ENCODE assay signal across 26 cellular contexts in the genomic region with DNA sequence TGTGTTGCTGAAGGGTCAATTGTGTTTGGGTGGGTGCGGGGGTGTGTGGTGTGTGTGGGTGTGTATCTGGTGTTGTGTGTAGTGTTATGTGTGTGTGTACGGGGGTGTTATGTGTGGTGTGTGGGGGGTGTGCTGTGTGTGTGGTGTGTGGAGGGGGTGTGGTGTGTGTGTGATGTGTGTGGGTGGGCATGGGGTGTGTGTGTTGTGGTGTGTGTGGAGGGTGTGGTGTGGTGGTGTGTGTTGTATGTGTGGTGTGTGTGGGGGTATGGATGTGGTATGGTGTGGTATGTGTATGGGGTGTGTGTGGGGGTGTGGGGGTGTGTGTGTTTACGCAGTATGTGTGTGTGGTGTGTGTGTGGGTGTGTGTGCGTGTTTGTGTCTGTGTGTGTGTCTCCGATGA.
"Had no signal": no experiment of that assay in that cellular context is flagged by ENCODE, and none has a peak within 500 bp of the region (broad histone marks: within the 10 kb centered on the region; RNA-seq: fewer than 3 reads in every experiment).

No MANE protein-coding gene starts in this region.

- H3K4me3 ChIP-seq: gastrocnemius medialis, mucosa of descending colon, smooth muscle cell, stomach, thyroid gland had no signal

- H3K4me3 Mint-ChIP-seq: effector memory CD8-positive, alpha-beta T cell; mesothelial cell of epicardium; naive B cell; natural killer cell treated with Interleukin-12 subunit alpha and Interleukin-12 subunit beta and Interleukin-15 and Interleukin-18, amount 100 ng/mL, for 72 hours; neural crest cell; stimulated activated effector memory CD8-positive, alpha-beta T cell treated with anti-CD3 and anti-CD28 coated beads, Interleukin-12 subunit alpha, Interleukin-12 subunit beta, amount 100 ng/mL, for 72 hours had no signal

- FAIRE-seq: endometrium, keratinocyte had no signal

- ATAC-seq: effector memory CD8-positive, alpha-beta T cell; gastrocnemius medialis; left lobe of liver; mucosa of descending colon; natural killer cell treated with Interleukin-12 subunit alpha and Interleukin-12 subunit beta and Interleukin-15 and Interleukin-18, amount 100 ng/mL, for 72 hours; sciatic nerve; stimulated activated effector memory CD8-positive, alpha-beta T cell treated with anti-CD3 and anti-CD28 coated beads, Interleukin-12 subunit alpha, Interleukin-12 subunit beta, amount 100 ng/mL, for 72 hours had no signal

- H3K36me3 ChIP-seq: gastrocnemius medialis, stomach, thyroid gland had no signal

- H3K27me3 ChIP-seq: gastrocnemius medialis, thyroid gland had no signal

- H3K27ac Mint-ChIP-seq: effector memory CD8-positive, alpha-beta T cell; mesothelial cell of epicardium; natural killer cell treated with Interleukin-12 subunit alpha and Interleukin-12 subunit beta and Interleukin-15 and Interleukin-18, amount 100 ng/mL, for 72 hours; progenitor cell of endocrine pancreas; stimulated activated effector memory CD8-positive, alpha-beta T cell treated with anti-CD3 and anti-CD28 coated beads, Interleukin-12 subunit alpha, Interleukin-12 subunit beta, amount 100 ng/mL, for 72 hours had no signal

- H3K27ac ChIP-seq: gastrocnemius medialis, parathyroid adenoma, stomach, thyroid gland had no signal

- H2AFZ ChIP-seq: parathyroid adenoma had no signal

- H3K4me1 ChIP-seq: gastrocnemius medialis, parathyroid adenoma, stomach, thyroid gland had no signal

- H3K9ac ChIP-seq: parathyroid adenoma had no signal

- H3K79me2 ChIP-seq: parathyroid adenoma had no signal

- H3K4me1 Mint-ChIP-seq: mesothelial cell of epicardium; naive B cell; neural crest cell; stimulated activated effector memory CD8-positive, alpha-beta T cell treated with anti-CD3 and anti-CD28 coated beads, Interleukin-12 subunit alpha, Interleukin-12 subunit beta, amount 100 ng/mL, for 72 hours had no signal

- H3K27me3 Mint-ChIP-seq: progenitor cell of endocrine pancreas had no signal

- H3K9me3 ChIP-seq: gastrocnemius medialis, mucosa of descending colon, stomach, thyroid gland had no signal

- DNase-seq: cerebellar nuclear complex; cortex of kidney; effector memory CD8-positive, alpha-beta T cell; erythroblast; gastrocnemius medialis; head of caudate nucleus; mesenchymal stem cell; mucosa of descending colon; naive B cell; stimulated activated CD4-positive, alpha-beta T cell treated with anti-CD3 and anti-CD28 coated beads, Interleukin-12 subunit alpha, Interleukin-12 subunit beta, amount 100 ng/mL, for 4 hours; stimulated activated CD4-positive, alpha-beta T cell treated with anti-CD3 and anti-CD28 coated beads, Interleukin-1b, Interleukin-23, amount 100 ng/mL, for 48 hours; stimulated activated CD4-positive, alpha-beta T cell treated with anti-CD3 and anti-CD28 coated beads, Interleukin-4, amount 100 ng/mL, for 1 hour; stomach; thyroid gland; trophoblast cell had no signal

- H3K9me3 Mint-ChIP-seq: effector memory CD8-positive, alpha-beta T cell; mesothelial cell of epicardium; natural killer cell treated with Interleukin-12 subunit alpha and Interleukin-12 subunit beta and Interleukin-15 and Interleukin-18, amount 100 ng/mL, for 72 hours; neural crest cell; stimulated activated effector memory CD8-positive, alpha-beta T cell treated with anti-CD3 and anti-CD28 coated beads, Interleukin-12 subunit alpha, Interleukin-12 subunit beta, amount 100 ng/mL, for 72 hours had no signal

- H3K4me2 ChIP-seq: smooth muscle cell had no signal
